Comparison of ENCODE assay signal across 8 cellular contexts in genomic region chr6:116111552-116112528, GRCh38. TPM values are rescaled to one million over a fixed set of nuclear protein-coding genes. Genes with fewer than 3 reads are reported as not detected.
DNase-seq lines count a peak whose midpoint lies in the region; ATAC-seq and TF ChIP-seq lines count a peak whose summit lies in the region.

No MANE protein-coding gene starts in this region.

- in situ Hi-C loops in GM23248 (cut with MboI): no loop called here

- peak; percentile 46 for DNase-seq in stimulated activated CD4-positive, alpha-beta T cell treated with anti-CD3 and anti-CD28 coated beads, Interleukin-15, amount 100 ng/mL, for 24 hours
- DNase-seq in stimulated activated CD4-positive, alpha-beta T cell treated with anti-CD3 and anti-CD28 coated beads, Interleukin-4, amount 100 ng/mL, for 4 hours: no peak
- DNase-seq in GM23248 (peak; percentile 61), LoVo (ENCODE audit: low spot score) (peak; percentile 17), right lobe of liver (no peak), NCI-H1048 (lab: John Stamatoyannopoulos, UW) (no peak), NCI-H2196 treated with DMSO at 0.1 percent for 48 hours (lab: John Stamatoyannopoulos, UW; ENCODE audit: unreplicated experiment) (no peak)

- H3K4me1 ChIP-seq in GM23248 (ENCODE audit: insufficient read depth): no peaks in the 10 kb centered on the region
- H3K4me1 ChIP-seq in right lobe of liver: peaks cover 0 to 27% (median 7%) of the 10 kb centered on the region in 4 donors

- H3K4me3 ChIP-seq in GM23248 (no peak overlapping the region), right lobe of liver (no peak overlapping the region)

- no peaks in the 10 kb centered on the region for H3K27me3 ChIP-seq in GM23248 (replicated peaks; ENCODE audit: insufficient read depth)
- H3K27me3 ChIP-seq in right lobe of liver: no peaks in the 10 kb centered on the region

- H3K9me3 ChIP-seq in GM23248 (ENCODE audit: low read depth) (no peaks in the 10 kb centered on the region), right lobe of liver (no peaks in the 10 kb centered on the region)

- no peaks in the 10 kb centered on the region for H4K20me1 ChIP-seq in GM23248 (ENCODE audit: insufficient read depth)

- no peak overlapping the region for H3K9ac ChIP-seq in GM23248

- H3K36me3 ChIP-seq in GM23248 (ENCODE audit: low read depth) (no peaks in the 10 kb centered on the region), right lobe of liver (peaks cover 0 to 58% (median 12%) of the 10 kb centered on the region in 4 donors)

- no peak for TF ChIP-seq POLR2A in right lobe of liver (IDR thresholded peaks at IDR 0.05)

- no peak overlapping the region for H2AFZ ChIP-seq in GM23248

- no peaks in the 10 kb centered on the region for H3F3A ChIP-seq in GM23248 (ENCODE audit: insufficient read depth)

- H3K4me3 Mint-ChIP-seq in activated T-helper 17 cell treated with anti-CD3 and anti-CD28 coated beads, Interleukin-2, amount 50 U/mL, for 72 hours: no peak overlapping the region

- H3K79me2 ChIP-seq in GM23248 (ENCODE audit: insufficient read depth): no peaks in the 10 kb centered on the region

- intact Hi-C loops in right lobe of liver (cut with DNase I): no loop called here

- H3K27me3 Mint-ChIP-seq in activated T-helper 17 cell treated with anti-CD3 and anti-CD28 coated beads, Interleukin-2, amount 50 U/mL, for 72 hours: no peaks in the 10 kb centered on the region

- peak; percentile 59 for ATAC-seq in activated T-helper 17 cell treated with anti-CD3 and anti-CD28 coated beads, Interleukin-2, amount 50 U/mL, for 72 hours (replicated peaks)
- ATAC-seq in right lobe of liver: peak in 3 of 4 donors; percentile 30 to 71 (median 57)

- H3K4me2 ChIP-seq in GM23248 (ENCODE audit: unreplicated experiment): no peak overlapping the region

- H3K27ac Mint-ChIP-seq in activated T-helper 17 cell treated with anti-CD3 and anti-CD28 coated beads, Interleukin-2, amount 50 U/mL, for 72 hours: peak overlapping the region; percentile 33

- H3K4me1 Mint-ChIP-seq in activated T-helper 17 cell treated with anti-CD3 and anti-CD28 coated beads, Interleukin-2, amount 50 U/mL, for 72 hours: no peaks in the 10 kb centered on the region

- no peaks in the 10 kb centered on the region for H3K9me2 ChIP-seq in GM23248 (ENCODE audit: insufficient read depth)

- H3K27ac ChIP-seq in GM23248 (no peak overlapping the region), right lobe of liver (no peak overlapping the region)

- peak; percentile 19 to 44 (median 30) for TF ChIP-seq CTCF in right lobe of liver (IDR thresholded peaks at IDR 0.05)

- WGBS in GM23248 (ENCODE audit: low coverage in 1 of 2, low lambda C conversion rate in 2 of 2, missing lambda C conversion rate in 2 of 2), 2 experiments: 74 to 76% methylated on average over 5 of the region's 5 CpGs
- WGBS in right lobe of liver (ENCODE audit: insufficient coverage, low coverage, low lambda C conversion rate, missing lambda C conversion rate): 53% methylated on average over 5 of the region's 5 CpGs

- H3K36me3 Mint-ChIP-seq in activated T-helper 17 cell treated with anti-CD3 and anti-CD28 coated beads, Interleukin-2, amount 50 U/mL, for 72 hours (ENCODE audit: low read depth): peaks cover 89% of the 10 kb centered on the region

- no peaks in the 10 kb centered on the region for H3K9me3 Mint-ChIP-seq in activated T-helper 17 cell treated with anti-CD3 and anti-CD28 coated beads, Interleukin-2, amount 50 U/mL, for 72 hours

RNA-seq across cellular contexts. Expression of gene NT5DC1, which starts 11.2 kb away (rescaled TPM):
- 1.8 and 3.4 TPM in 2 replicates for total RNA-seq in GM23248 (2014; rRNA removed; shearing (Covaris generic))
- 15.0 and 15.4 TPM in 2 replicates for polyA plus RNA-seq in GM23248 (2016; fragmentation: Nextera tagmentation; extraction: Ambion mirVana)
- 10 to 100 TPM; 37.5 to 47.1 TPM for total RNA-seq in activated T-helper 17 cell treated with anti-CD3 and anti-CD28 coated beads, Interleukin-2, amount 50 U/mL, for 72 hours
- total RNA-seq in right lobe of liver: 10 to 100 TPM in 4 of 6 experiments, 1 to 10 TPM in 2; 8.5 to 49.1 (median 34.8) TPM

RNA-seq across cellular contexts. Expression of gene COL10A1, which starts 14.1 kb away (rescaled TPM):
- 0.63 and 1.7 TPM in 2 replicates for total RNA-seq in GM23248 (2014; rRNA removed; shearing (Covaris generic))
- polyA plus RNA-seq in GM23248 (2016; fragmentation: Nextera tagmentation; extraction: Ambion mirVana): 0.94 and 0.95 TPM in 2 replicates
- not detected for total RNA-seq in activated T-helper 17 cell treated with anti-CD3 and anti-CD28 coated beads, Interleukin-2, amount 50 U/mL, for 72 hours
- total RNA-seq in right lobe of liver: 10 to 100 TPM in 1 of 6 experiments, under 1 TPM in 1, not detected in 4; 0.12 to 23.4 TPM

RNA-seq across cellular contexts. Expression of gene FRK, which starts 51.1 kb away (rescaled TPM):
- total RNA-seq in GM23248 (2014; rRNA removed; shearing (Covaris generic)): 0.13 and 0.32 TPM in 2 replicates
- 0.06 and 0.09 TPM in 2 replicates for polyA plus RNA-seq in GM23248 (2016; fragmentation: Nextera tagmentation; extraction: Ambion mirVana)
- total RNA-seq in activated T-helper 17 cell treated with anti-CD3 and anti-CD28 coated beads, Interleukin-2, amount 50 U/mL, for 72 hours: under 1 TPM; 0.05 to 0.06 TPM
- total RNA-seq in right lobe of liver: 10 to 100 TPM in 4 of 6 experiments, 1 to 10 TPM in 2; 8.4 to 14.1 (median 11.9) TPM

Comparison
In these comparisons a context has a peak if more than half of its experiments do, and no peak if none do; other contexts are left out.
1. DNase-seq: peak in stimulated activated CD4-positive, alpha-beta T cell treated with anti-CD3 and anti-CD28 coated beads, Interleukin-15, amount 100 ng/mL, for 24 hours (single experiment), GM23248 (single experiment) and LoVo (single experiment); none in stimulated activated CD4-positive, alpha-beta T cell treated with anti-CD3 and anti-CD28 coated beads, Interleukin-4, amount 100 ng/mL, for 4 hours (0 of 2), right lobe of liver (0 of 3), NCI-H1048 (single experiment) and NCI-H2196 treated with DMSO at 0.1 percent for 48 hours (single experiment).